Comparison of ENCODE assay signal across 1 cellular context in genomic region chr1:53237638-53238037, GRCh38.
TF ChIP-seq lines count a peak whose summit lies in the region.

No MANE protein-coding gene starts in this region.

TF ChIP-seq in HepG2, 621 proteins besides CTCF, POLR2A, EP300 and RAD21:
- TF ChIP-seq MEF2D (CRISPR knock-in tag; IDR thresholded peaks at IDR 0.05) (no peak), REL (CRISPR knock-in tag; conservative IDR thresholded peaks at IDR 0.05) (0 out of 2 replicates have a peak, but pooled peaks have one; percentile 16)
